1 cellular context compared by ENCODE assay signal in the genomic region with DNA sequence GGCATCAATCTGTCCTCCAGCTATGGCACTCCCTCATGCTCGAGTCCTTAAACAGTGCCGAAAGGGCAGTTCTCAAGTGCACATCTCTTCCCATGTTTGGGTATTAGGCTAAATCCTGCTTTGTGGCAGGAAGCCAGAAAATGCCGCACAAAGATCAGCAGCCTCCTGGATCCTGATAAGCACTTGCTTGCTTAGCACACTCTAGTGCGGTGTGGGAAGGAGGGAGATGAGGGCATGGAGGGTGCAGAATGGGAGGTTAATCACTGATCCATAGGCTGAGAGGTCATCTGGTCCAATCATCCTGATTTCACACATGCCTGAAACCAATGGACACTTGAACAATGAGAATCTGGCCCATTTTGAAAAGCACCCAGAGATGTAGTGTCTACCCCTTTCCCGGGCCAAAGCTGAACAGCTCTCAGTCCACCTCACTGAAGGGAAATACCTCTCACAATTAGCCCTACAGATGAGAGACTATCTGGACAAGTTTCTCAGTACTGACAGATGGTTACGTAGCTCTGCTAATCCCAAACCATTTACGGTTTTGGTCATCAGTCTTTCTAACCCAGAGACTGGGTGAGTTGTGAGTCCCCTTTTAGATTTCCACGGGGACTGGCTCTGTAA.
TF ChIP-seq lines count a peak whose summit lies in the region.

No MANE protein-coding gene starts in this region.

TF ChIP-seq in HepG2, 621 proteins besides CTCF, POLR2A, EP300 and RAD21:
- TF ChIP-seq SIX4 (CRISPR knock-in tag; IDR thresholded peaks at IDR 0.05) (no peak), HNF4A (CRISPR knock-in tag; IDR thresholded peaks at IDR 0.05) (peak; percentile 59), ZNF782 (CRISPR knock-in tag; IDR thresholded peaks at IDR 0.05; ENCODE audit: borderline replicate concordance) (0 out of 2 replicates have a peak, but pooled peaks have one; percentile 38), ZMYM4 (CRISPR knock-in tag; IDR thresholded peaks at IDR 0.05) (0 out of 2 replicates have a peak, but pooled peaks have one; percentile 31), PAXIP1 (CRISPR knock-in tag; conservative IDR thresholded peaks at IDR 0.05) (peak; percentile 37; the same call in 1 of the 2 replicates), ZNF20 (CRISPR knock-in tag; IDR thresholded peaks at IDR 0.05) (no peak), SMYD3 (CRISPR knock-in tag; IDR thresholded peaks at IDR 0.05) (no peak), SRF (IDR thresholded peaks at IDR 0.05; ENCODE audit: low read depth, low read length) (0 out of 2 replicates have a peak, but pooled peaks have one; percentile 37), SIX1 (CRISPR knock-in tag; IDR thresholded peaks at IDR 0.05; ENCODE audit: borderline replicate concordance) (no peak), REPIN1 (CRISPR knock-in tag; IDR thresholded peaks at IDR 0.05; ENCODE audit: borderline replicate concordance, low read depth) (peak; percentile 36; the same call in 1 of the 2 replicates)
- TF ChIP-seq, protein P1, sequence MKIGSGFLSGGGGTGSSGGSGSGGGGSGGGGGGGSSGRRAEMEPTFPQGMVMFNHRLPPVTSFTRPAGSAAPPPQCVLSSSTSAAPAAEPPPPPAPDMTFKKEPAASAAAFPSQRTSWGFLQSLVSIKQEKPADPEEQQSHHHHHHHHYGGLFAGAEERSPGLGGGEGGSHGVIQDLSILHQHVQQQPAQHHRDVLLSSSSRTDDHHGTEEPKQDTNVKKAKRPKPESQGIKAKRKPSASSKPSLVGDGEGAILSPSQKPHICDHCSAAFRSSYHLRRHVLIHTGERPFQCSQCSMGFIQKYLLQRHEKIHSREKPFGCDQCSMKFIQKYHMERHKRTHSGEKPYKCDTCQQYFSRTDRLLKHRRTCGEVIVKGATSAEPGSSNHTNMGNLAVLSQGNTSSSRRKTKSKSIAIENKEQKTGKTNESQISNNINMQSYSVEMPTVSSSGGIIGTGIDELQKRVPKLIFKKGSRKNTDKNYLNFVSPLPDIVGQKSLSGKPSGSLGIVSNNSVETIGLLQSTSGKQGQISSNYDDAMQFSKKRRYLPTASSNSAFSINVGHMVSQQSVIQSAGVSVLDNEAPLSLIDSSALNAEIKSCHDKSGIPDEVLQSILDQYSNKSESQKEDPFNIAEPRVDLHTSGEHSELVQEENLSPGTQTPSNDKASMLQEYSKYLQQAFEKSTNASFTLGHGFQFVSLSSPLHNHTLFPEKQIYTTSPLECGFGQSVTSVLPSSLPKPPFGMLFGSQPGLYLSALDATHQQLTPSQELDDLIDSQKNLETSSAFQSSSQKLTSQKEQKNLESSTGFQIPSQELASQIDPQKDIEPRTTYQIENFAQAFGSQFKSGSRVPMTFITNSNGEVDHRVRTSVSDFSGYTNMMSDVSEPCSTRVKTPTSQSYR (CRISPR knock-in tag; IDR thresholded peaks at IDR 0.05; ENCODE audit: borderline replicate concordance): no peak
- TF ChIP-seq, protein P2, sequence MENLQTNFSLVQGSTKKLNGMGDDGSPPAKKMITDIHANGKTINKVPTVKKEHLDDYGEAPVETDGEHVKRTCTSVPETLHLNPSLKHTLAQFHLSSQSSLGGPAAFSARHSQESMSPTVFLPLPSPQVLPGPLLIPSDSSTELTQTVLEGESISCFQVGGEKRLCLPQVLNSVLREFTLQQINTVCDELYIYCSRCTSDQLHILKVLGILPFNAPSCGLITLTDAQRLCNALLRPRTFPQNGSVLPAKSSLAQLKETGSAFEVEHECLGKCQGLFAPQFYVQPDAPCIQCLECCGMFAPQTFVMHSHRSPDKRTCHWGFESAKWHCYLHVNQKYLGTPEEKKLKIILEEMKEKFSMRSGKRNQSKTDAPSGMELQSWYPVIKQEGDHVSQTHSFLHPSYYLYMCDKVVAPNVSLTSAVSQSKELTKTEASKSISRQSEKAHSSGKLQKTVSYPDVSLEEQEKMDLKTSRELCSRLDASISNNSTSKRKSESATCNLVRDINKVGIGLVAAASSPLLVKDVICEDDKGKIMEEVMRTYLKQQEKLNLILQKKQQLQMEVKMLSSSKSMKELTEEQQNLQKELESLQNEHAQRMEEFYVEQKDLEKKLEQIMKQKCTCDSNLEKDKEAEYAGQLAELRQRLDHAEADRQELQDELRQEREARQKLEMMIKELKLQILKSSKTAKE (CRISPR knock-in tag; IDR thresholded peaks at IDR 0.05; ENCODE audit: borderline replicate concordance): no peak
